1 cellular context compared by ENCODE assay signal in genomic region chr12:57744777-57745484, GRCh38.
TF ChIP-seq lines count a peak whose summit lies in the region.

A gene with protein sequence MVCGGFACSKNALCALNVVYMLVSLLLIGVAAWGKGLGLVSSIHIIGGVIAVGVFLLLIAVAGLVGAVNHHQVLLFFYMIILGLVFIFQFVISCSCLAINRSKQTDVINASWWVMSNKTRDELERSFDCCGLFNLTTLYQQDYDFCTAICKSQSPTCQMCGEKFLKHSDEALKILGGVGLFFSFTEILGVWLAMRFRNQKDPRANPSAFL (plus strand): TSS chr12:57745039. CDS start chr12:57745155, 116 bp downstream.

TF ChIP-seq in HepG2, 621 proteins besides CTCF, POLR2A, EP300 and RAD21 (continued from another document and continues in another):
- TF ChIP-seq CSRNP2 (CRISPR knock-in tag; conservative IDR thresholded peaks at IDR 0.05; ENCODE audit: low read depth) (no peak), SSRP1 (CRISPR knock-in tag; IDR thresholded peaks at IDR 0.05) (no peak; the same call in 1 of the 2 replicates), CCAR2 (optimal IDR thresholded peaks at IDR 0.05; ENCODE audit: low read depth, low read length) (no peak), TOPORS (CRISPR knock-in tag; IDR thresholded peaks at IDR 0.05) (no peak), RBM39 (IDR thresholded peaks at IDR 0.05; ENCODE audit: low read depth, low read length, poor library complexity, severe bottlenecking) (no peak), ZNF407 (CRISPR knock-in tag; IDR thresholded peaks at IDR 0.05; ENCODE audit: not compliant biosample characterization) (no peak), ZIK1 (CRISPR knock-in tag; IDR thresholded peaks at IDR 0.05; ENCODE audit: borderline replicate concordance, low read depth) (no peak), KDM4B (CRISPR knock-in tag; IDR thresholded peaks at IDR 0.05) (no peak), ZNF720 (CRISPR knock-in tag; IDR thresholded peaks at IDR 0.05) (no peak), NR1H2 (CRISPR knock-in tag; IDR thresholded peaks at IDR 0.05; ENCODE audit: borderline replicate concordance, low read depth) (no peak), SRSF1 (optimal IDR thresholded peaks at IDR 0.05; ENCODE audit: low read depth, low read length) (peak; percentile 40), MLLT10 (CRISPR knock-in tag; IDR thresholded peaks at IDR 0.05) (no peak), ZNF234 (CRISPR knock-in tag; conservative IDR thresholded peaks at IDR 0.05) (no peak), HOXA9 (CRISPR knock-in tag; IDR thresholded peaks at IDR 0.05; ENCODE audit: borderline replicate concordance) (no peak), ISL2 (CRISPR knock-in tag; IDR thresholded peaks at IDR 0.05) (no peak), RNF219 (CRISPR knock-in tag; IDR thresholded peaks at IDR 0.05) (no peak), ZBTB7A (CRISPR knock-in tag; IDR thresholded peaks at IDR 0.05) (no peak), ZNF557 (CRISPR knock-in tag; IDR thresholded peaks at IDR 0.05) (no peak), PRMT3 (CRISPR knock-in tag; IDR thresholded peaks at IDR 0.05; ENCODE audit: borderline replicate concordance, low read depth) (no peak), TFDP1 (CRISPR knock-in tag; IDR thresholded peaks at IDR 0.05; ENCODE audit: borderline replicate concordance) (peak; percentile 43; the same call in 1 of the 2 replicates), PTBP1 (IDR thresholded peaks at IDR 0.05; ENCODE audit: low read depth, low read length, poor library complexity, severe bottlenecking) (no peak), ZNF33B (CRISPR knock-in tag; IDR thresholded peaks at IDR 0.05) (no peak), ZNF101 (CRISPR knock-in tag; IDR thresholded peaks at IDR 0.05; ENCODE audit: borderline replicate concordance, low read depth) (no peak), ZNF883 (CRISPR knock-in tag; IDR thresholded peaks at IDR 0.05; ENCODE audit: not compliant biosample characterization) (peak; percentile 55), SAP130 (CRISPR knock-in tag; IDR thresholded peaks at IDR 0.05; ENCODE audit: low read depth) (peak; percentile 37), ZKSCAN8 (CRISPR knock-in tag; IDR thresholded peaks at IDR 0.05; ENCODE audit: borderline replicate concordance) (no peak), HOMEZ (CRISPR knock-in tag; IDR thresholded peaks at IDR 0.05; ENCODE audit: low read depth) (no peak; the same call in 1 of the 2 replicates), YEATS4 (CRISPR knock-in tag; IDR thresholded peaks at IDR 0.05; ENCODE audit: borderline replicate concordance) (peak; percentile 31; the same call in 1 of the 2 replicates), HDAC1 (CRISPR knock-in tag; IDR thresholded peaks at IDR 0.05) (0 out of 2 replicates have a peak, but pooled peaks have one; percentile 43), TP53 (CRISPR knock-in tag; conservative IDR thresholded peaks at IDR 0.05) (no peak), SETDB1 (CRISPR knock-in tag; IDR thresholded peaks at IDR 0.05; ENCODE audit: borderline replicate concordance) (no peak), ATF1 (CRISPR knock-in tag; IDR thresholded peaks at IDR 0.05) (peak; percentile 97), BCLAF1 (IDR thresholded peaks at IDR 0.05) (no peak), ZNF530 (CRISPR knock-in tag; IDR thresholded peaks at IDR 0.05; ENCODE audit: low read depth) (no peak), MEF2D (CRISPR knock-in tag; IDR thresholded peaks at IDR 0.05) (no peak)
- TF ChIP-seq, protein P1, sequence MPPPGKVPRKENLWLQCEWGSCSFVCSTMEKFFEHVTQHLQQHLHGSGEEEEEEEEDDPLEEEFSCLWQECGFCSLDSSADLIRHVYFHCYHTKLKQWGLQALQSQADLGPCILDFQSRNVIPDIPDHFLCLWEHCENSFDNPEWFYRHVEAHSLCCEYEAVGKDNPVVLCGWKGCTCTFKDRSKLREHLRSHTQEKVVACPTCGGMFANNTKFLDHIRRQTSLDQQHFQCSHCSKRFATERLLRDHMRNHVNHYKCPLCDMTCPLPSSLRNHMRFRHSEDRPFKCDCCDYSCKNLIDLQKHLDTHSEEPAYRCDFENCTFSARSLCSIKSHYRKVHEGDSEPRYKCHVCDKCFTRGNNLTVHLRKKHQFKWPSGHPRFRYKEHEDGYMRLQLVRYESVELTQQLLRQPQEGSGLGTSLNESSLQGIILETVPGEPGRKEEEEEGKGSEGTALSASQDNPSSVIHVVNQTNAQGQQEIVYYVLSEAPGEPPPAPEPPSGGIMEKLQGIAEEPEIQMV (CRISPR knock-in tag; IDR thresholded peaks at IDR 0.05; ENCODE audit: low read depth): no peak
- TF ChIP-seq, protein P2, sequence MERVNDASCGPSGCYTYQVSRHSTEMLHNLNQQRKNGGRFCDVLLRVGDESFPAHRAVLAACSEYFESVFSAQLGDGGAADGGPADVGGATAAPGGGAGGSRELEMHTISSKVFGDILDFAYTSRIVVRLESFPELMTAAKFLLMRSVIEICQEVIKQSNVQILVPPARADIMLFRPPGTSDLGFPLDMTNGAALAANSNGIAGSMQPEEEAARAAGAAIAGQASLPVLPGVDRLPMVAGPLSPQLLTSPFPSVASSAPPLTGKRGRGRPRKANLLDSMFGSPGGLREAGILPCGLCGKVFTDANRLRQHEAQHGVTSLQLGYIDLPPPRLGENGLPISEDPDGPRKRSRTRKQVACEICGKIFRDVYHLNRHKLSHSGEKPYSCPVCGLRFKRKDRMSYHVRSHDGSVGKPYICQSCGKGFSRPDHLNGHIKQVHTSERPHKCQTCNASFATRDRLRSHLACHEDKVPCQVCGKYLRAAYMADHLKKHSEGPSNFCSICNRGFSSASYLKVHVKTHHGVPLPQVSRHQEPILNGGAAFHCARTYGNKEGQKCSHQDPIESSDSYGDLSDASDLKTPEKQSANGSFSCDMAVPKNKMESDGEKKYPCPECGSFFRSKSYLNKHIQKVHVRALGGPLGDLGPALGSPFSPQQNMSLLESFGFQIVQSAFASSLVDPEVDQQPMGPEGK (CRISPR knock-in tag; IDR thresholded peaks at IDR 0.05): peak; percentile 48
- TF ChIP-seq, protein P3, sequence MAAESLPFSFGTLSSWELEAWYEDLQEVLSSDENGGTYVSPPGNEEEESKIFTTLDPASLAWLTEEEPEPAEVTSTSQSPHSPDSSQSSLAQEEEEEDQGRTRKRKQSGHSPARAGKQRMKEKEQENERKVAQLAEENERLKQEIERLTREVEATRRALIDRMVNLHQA (CRISPR knock-in tag; IDR thresholded peaks at IDR 0.05): no peak
